ENCODE assay signal across 24 cellular contexts in the genomic region with DNA sequence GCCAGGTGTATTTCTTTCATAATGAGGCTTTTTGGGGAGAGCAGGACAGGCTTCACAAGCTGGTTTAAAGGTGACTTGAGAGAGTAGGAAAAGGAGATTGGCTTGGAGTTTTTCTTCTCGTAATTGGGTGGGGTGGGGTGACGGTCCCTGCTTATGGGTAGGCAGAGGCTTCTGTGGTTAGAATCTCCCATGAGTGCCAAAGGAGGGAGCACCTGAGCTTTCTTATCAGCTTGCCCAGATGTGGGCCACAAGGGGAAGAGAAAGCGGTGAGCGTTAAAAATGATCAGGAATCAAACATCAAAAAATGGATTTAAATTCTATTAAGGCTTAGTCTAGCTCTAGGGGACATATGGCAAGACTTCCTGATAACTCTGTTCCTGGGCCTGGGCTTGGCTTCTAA. TPM values are rescaled to one million over a fixed set of nuclear protein-coding genes. Genes with fewer than 3 reads are reported as not detected.
DNase-seq lines count a peak whose midpoint lies in the region; ATAC-seq, FAIRE-seq and TF ChIP-seq lines count a peak whose summit lies in the region.
"Had no signal": no experiment of that assay in that cellular context is flagged by ENCODE, and none has a peak within 500 bp of the region (broad histone marks: within the 10 kb centered on the region; RNA-seq: fewer than 3 reads in every experiment).

No MANE protein-coding gene starts in this region.

- H3K4me1 ChIP-seq in HepG2 (ENCODE audit: insufficient read depth, low read length) (no peaks in the 10 kb centered on the region), right lobe of liver (no peaks in the 10 kb centered on the region), heart right ventricle (no peaks in the 10 kb centered on the region)
- H3K4me1 ChIP-seq: BLaER1 had no signal

- H3K4me3 Mint-ChIP-seq in WTC11 (no peak overlapping the region), glutamatergic neuron (ENCODE audit: unreplicated experiment) (no peak overlapping the region)
- H3K4me3 Mint-ChIP-seq: B cell; CD4-positive, CD25-positive, alpha-beta regulatory T cell; CD8-positive, alpha-beta T cell; H9 had no signal

- ATAC-seq in HepG2: no peak
- ATAC-seq in right lobe of liver: no peak
- peak; percentile 79 for ATAC-seq in WTC11
- ATAC-seq in heart right ventricle: no peak
- no peak for ATAC-seq in HG03280 (IDR thresholded peaks at IDR 0.05; ENCODE audit: unreplicated experiment)
- ATAC-seq: CD8-positive, alpha-beta T cell; HCT116 had no signal

- H4K20me1 ChIP-seq in HepG2 (ENCODE audit: insufficient read depth, low read length): no peaks in the 10 kb centered on the region
- H4K20me1 ChIP-seq: BLaER1 had no signal

- no peaks in the 10 kb centered on the region for H3K36me3 Mint-ChIP-seq in WTC11
- H3K36me3 Mint-ChIP-seq in glutamatergic neuron (ENCODE audit: unreplicated experiment): no peaks in the 10 kb centered on the region
- H3K36me3 Mint-ChIP-seq: CD4-positive, CD25-positive, alpha-beta regulatory T cell; CD8-positive, alpha-beta T cell had no signal

- TF ChIP-seq CTCF in HepG2 (CRISPR knock-in tag; IDR thresholded peaks at IDR 0.05): no peak
- no peak for TF ChIP-seq CTCF in right lobe of liver (IDR thresholded peaks at IDR 0.05)
- TF ChIP-seq CTCF in WTC11 (IDR thresholded peaks at IDR 0.05): no peak
- TF ChIP-seq CTCF in glutamatergic neuron (IDR thresholded peaks at IDR 0.05; ENCODE audit: partially characterized antibody, unreplicated experiment): no peak
- no peak for TF ChIP-seq CTCF in heart right ventricle (IDR thresholded peaks at IDR 0.05)

- TF ChIP-seq RAD21 in HepG2 (CRISPR knock-in tag; IDR thresholded peaks at IDR 0.05): no peak

- H3K4me2 ChIP-seq in HepG2 (ENCODE audit: low read depth, low read length): no peak overlapping the region
- H3K4me2 ChIP-seq: BLaER1 had no signal

- DNase-seq in HepG2 (ENCODE audit: low spot score) (no peak), right lobe of liver (no peak), WTC11 (ENCODE audit: low spot score) (no peak), glutamatergic neuron (no peak), NCI-H1694 treated with DMSO at 0.1 percent for 48 hours (lab: John Stamatoyannopoulos, UW) (no peak), NCI-H1092 (lab: John Stamatoyannopoulos, UW) (no peak), heart right ventricle (no peak)
- DNase-seq: Caco-2; CD4-positive, CD25-positive, alpha-beta regulatory T cell; CD8-positive, alpha-beta T cell; DMS153; DMS79; EL; GDM1; H9 had no signal

- H3K4me1 Mint-ChIP-seq in WTC11 (peaks cover 10% of the 10 kb centered on the region), glutamatergic neuron (ENCODE audit: low read depth, unreplicated experiment) (peaks cover 13% of the 10 kb centered on the region)
- H3K4me1 Mint-ChIP-seq: B cell; CD4-positive, CD25-positive, alpha-beta regulatory T cell had no signal

- in situ Hi-C loops in HepG2 (cut with HindIII; ENCODE audit: extremely low pct_ligation_motif_present, low pct_unique_long_range_greater_than_20kb): no loop called here

- H3K9me3 Mint-ChIP-seq in WTC11 (no peaks in the 10 kb centered on the region), glutamatergic neuron (ENCODE audit: unreplicated experiment) (peaks cover 7% of the 10 kb centered on the region)
- H3K9me3 Mint-ChIP-seq: CD8-positive, alpha-beta T cell; H9 had no signal

- H3K27me3 Mint-ChIP-seq in WTC11 (ENCODE audit: low read depth) (0 out of 2 replicates have a peak, but pooled peaks cover 2% of the 10 kb centered on the region), glutamatergic neuron (ENCODE audit: unreplicated experiment) (peaks cover 10% of the 10 kb centered on the region)

- WGBS in HepG2 (ENCODE audit: low lambda C conversion rate): 9% methylated on average over 4 of the region's 4 CpGs
- WGBS in right lobe of liver (ENCODE audit: insufficient coverage, low coverage, low lambda C conversion rate, missing lambda C conversion rate): 53% methylated on average over 4 of the region's 4 CpGs
- 45 to 52% methylated on average over 4 of the region's 4 CpGs for WGBS in heart right ventricle, 2 donors

- H3K27ac ChIP-seq in HepG2 (ENCODE audit: extremely low read length, insufficient read depth, low read length) (no peak overlapping the region), right lobe of liver (no peak overlapping the region), heart right ventricle (no peak overlapping the region)
- H3K27ac ChIP-seq: 22Rv1, BLaER1, C4-2B had no signal

- H3K27me3 ChIP-seq in HepG2 (ENCODE audit: control insufficient read depth in 1 of 2, insufficient read depth in 2 of 2, low read length in 2 of 2): peaks cover 0 to 13% of the 10 kb centered on the region in 2 experiments; a peak in 1 of 5 replicates
- H3K27me3 ChIP-seq in right lobe of liver: no peaks in the 10 kb centered on the region
- H3K27me3 ChIP-seq in heart right ventricle: peaks cover 0 to 23% (median 4%) of the 10 kb centered on the region in 7 donors
- H3K27me3 ChIP-seq: BLaER1 had no signal

- intact Hi-C loops in HepG2 (cut with micrococcal nuclease; ENCODE audit: unreplicated experiment) (no loop called here), right lobe of liver (cut with DNase I) (no loop called here), heart right ventricle (cut with DNase I) (no loop called here)

- TF ChIP-seq POLR2A in HepG2 (IDR thresholded peaks at IDR 0.05; ENCODE audit: insufficient read depth in 1 of 2, low read depth in 2 of 2, low read length in 2 of 2) (no peak), right lobe of liver (IDR thresholded peaks at IDR 0.05) (no peak)

- no TSS peak for BruUV-seq in HepG2 (replicated peaks; lab: Mats Ljungman, UMichigan)

- no peaks in the 10 kb centered on the region for H3K36me3 ChIP-seq in HepG2 (replicated peaks in 1 of 2; ENCODE audit: control insufficient read depth in 1 of 2, insufficient read depth in 2 of 2, low read length in 2 of 2)
- no peaks in the 10 kb centered on the region for H3K36me3 ChIP-seq in right lobe of liver
- H3K36me3 ChIP-seq in heart right ventricle: no peaks in the 10 kb centered on the region
- H3K36me3 ChIP-seq: BLaER1 had no signal

- no peak overlapping the region for H3K27ac Mint-ChIP-seq in WTC11
- H3K27ac Mint-ChIP-seq in glutamatergic neuron (ENCODE audit: unreplicated experiment): peak overlapping the region; percentile 56
- H3K27ac Mint-ChIP-seq: B cell; CD8-positive, alpha-beta T cell; H9 had no signal

- peak overlapping the region; percentile 20 for H2AFZ ChIP-seq in HepG2 (ENCODE audit: low read length)

- CTCF ChIA-PET in HepG2 (lab: Yijun Ruan, JAX; ENCODE audit: low intra/inter-chr PET ratio, low total read pairs): no interaction called here
- CTCF ChIA-PET in WTC11 (lab: Charles Lee): interaction anchor here (1.1 to 1.5 kb wide), 2 partner anchors 14 to 259 kb away, joined by 3 read pairs; no protein-coding TSS in a partner anchor

- FAIRE-seq in HepG2 (lab: Jason Lieb, UNC): no peak
- FAIRE-seq: A204.1, GM12891, GM18507 had no signal

- H3K9me3 ChIP-seq in HepG2 (ENCODE audit: low read length): no peaks in the 10 kb centered on the region
- H3K9me3 ChIP-seq in right lobe of liver: no peaks in the 10 kb centered on the region
- no peaks in the 10 kb centered on the region for H3K9me3 ChIP-seq in heart right ventricle
- H3K9me3 ChIP-seq: BLaER1, Caco-2 had no signal

- POLR2A ChIA-PET in HepG2 (lab: Yijun Ruan, JAX): no interaction called here
- POLR2A ChIA-PET in WTC11 (lab: Charles Lee): no interaction called here

- TF ChIP-seq EP300 in HepG2 (IDR thresholded peaks at IDR 0.05; ENCODE audit: low read depth in 2 of 2, low read length in 2 of 2): no peak
- no peak for TF ChIP-seq EP300 in HepG2 (CRISPR knock-in tag; IDR thresholded peaks at IDR 0.05; ENCODE audit: borderline replicate concordance)

- H3K4me3 ChIP-seq in HepG2 (replicated peaks in 1 of 3; ENCODE audit: insufficient read depth in 1 of 3, low read depth in 2 of 3, low read length in 3 of 3) (no peak overlapping the region), right lobe of liver (no peak overlapping the region), heart right ventricle (no peak overlapping the region)
- H3K4me3 ChIP-seq: BLaER1 had no signal

- no peak overlapping the region for H3K9ac ChIP-seq in HepG2 (ENCODE audit: insufficient read depth, low read depth, low read length)
- H3K9ac ChIP-seq: BLaER1 had no signal

- no peaks in the 10 kb centered on the region for H3K79me2 ChIP-seq in HepG2 (ENCODE audit: insufficient read depth, low read length)

TF ChIP-seq in WTC11, 78 proteins besides CTCF, POLR2A, EP300 and RAD21 (continues in another document):
- TF ChIP-seq, protein P1, sequence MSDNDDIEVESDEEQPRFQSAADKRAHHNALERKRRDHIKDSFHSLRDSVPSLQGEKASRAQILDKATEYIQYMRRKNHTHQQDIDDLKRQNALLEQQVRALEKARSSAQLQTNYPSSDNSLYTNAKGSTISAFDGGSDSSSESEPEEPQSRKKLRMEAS (CRISPR knock-in tag; IDR thresholded peaks at IDR 0.05): no peak
- TF ChIP-seq ESRRA (CRISPR knock-in tag; IDR thresholded peaks at IDR 0.05; ENCODE audit: borderline replicate concordance): no peak

RNA-seq across cellular contexts. Expression of a gene that starts 9.7 kb away (rescaled TPM):
- total RNA-seq in HepG2 (2016; rRNA removed; fragmentation: Illumina TruSeq; extraction: Trizol) (61.0 and 70.6 TPM in 2 replicates), right lobe of liver (10 to 100 TPM; 11.0 to 14.4 (median 13.0) TPM), WTC11 (2021) (36.7 to 44.9 TPM (median 37.0 TPM) in 3 replicates), glutamatergic neuron (ENCODE audit: unreplicated experiment) (21.0 TPM), heart right ventricle (10 to 100 TPM; 19.6 to 29.1 (median 24.6) TPM)
- total RNA-seq in HepG2 (2016; cell fraction: cytosol; rRNA removed; fragmentation: Illumina TruSeq; extraction: Trizol; ENCODE audit: low read depth): 10.3 and 10.8 TPM in 2 replicates
- 60.4 and 67.8 TPM in 2 replicates for total RNA-seq in HepG2 (2016; cell fraction: insoluble cytoplasmic fraction; rRNA removed; fragmentation: Illumina TruSeq; extraction: Trizol)
- 15.4 and 15.7 TPM in 2 replicates for total RNA-seq in HepG2 (2016; cell fraction: membrane; rRNA removed; fragmentation: Illumina TruSeq; extraction: Trizol)
- total RNA-seq in HepG2 (2016; cell fraction: nucleus; rRNA removed; fragmentation: Illumina TruSeq; extraction: Trizol): 48.3 and 59.2 TPM in 2 replicates
- polyA plus RNA-seq in HepG2 (2011; rRNA removed) (21.3 and 23.4 TPM in 2 replicates), heart right ventricle (10 to 100 TPM; 10.1 to 12.3 TPM)
- polyA plus RNA-seq in HepG2 (2011; cell fraction: cytosol; rRNA removed): 8.3 TPM in 2 replicates
- polyA plus RNA-seq in HepG2 (2011; cell fraction: nucleus; rRNA removed): 26.9 and 42.4 TPM in 2 replicates
- polyA plus RNA-seq in HepG2 (2012): 20.7 and 24.2 TPM in 2 replicates
- 2.1 and 2.4 TPM in 2 replicates for polyA plus RNA-seq in HepG2 (2016; cell fraction: cytosol; fragmentation: Illumina TruSeq; extraction: Trizol; ENCODE audit: low read depth)
- polyA plus RNA-seq in HepG2 (2016; cell fraction: insoluble cytoplasmic fraction; fragmentation: Illumina TruSeq; extraction: Trizol; ENCODE audit: low read depth): 47.7 and 48.3 TPM in 2 replicates
- polyA plus RNA-seq in HepG2 (2016; cell fraction: membrane; fragmentation: Illumina TruSeq; extraction: Trizol; ENCODE audit: low read depth): 5.7 and 6.6 TPM in 2 replicates
- 63.4 and 68.9 TPM in 2 replicates for polyA plus RNA-seq in HepG2 (2016; cell fraction: nucleus; fragmentation: Illumina TruSeq; extraction: Trizol; ENCODE audit: insufficient read depth, low read depth)
- polyA minus RNA-seq in HepG2 (2011; rRNA and poly(A)+ RNA removed; ENCODE audit: low replicate concordance): 11.7 and 21.7 TPM in 2 replicates
- 18.5 and 38.1 TPM in 2 replicates for polyA minus RNA-seq in HepG2 (2011; cell fraction: cytosol; rRNA and poly(A)+ RNA removed)
- polyA minus RNA-seq in HepG2 (2011; cell fraction: nucleus; rRNA and poly(A)+ RNA removed): 29.6 and 35.2 TPM in 2 replicates
